Comparison of ENCODE assay signal across 8 cellular contexts in genomic region chr3:194070634-194071409, GRCh38.
A peak's percentile ranks its signal among the peaks of the same experiment; 100 is the strongest.
DNase-seq lines count a peak whose midpoint lies in the region; ATAC-seq lines count a peak whose summit lies in the region.

No MANE protein-coding gene starts in this region.

- ATAC-seq in GM18502 (IDR thresholded peaks at IDR 0.05; ENCODE audit: poor library complexity, unreplicated experiment): peak; percentile 94
- ATAC-seq in HG02885 (IDR thresholded peaks at IDR 0.05; ENCODE audit: poor library complexity, unreplicated experiment): peak; percentile 95
- peak; percentile 84 to 86 for ATAC-seq in activated CD4-positive, CD25-positive, alpha-beta regulatory T cell treated with anti-CD3 and anti-CD28 coated beads, Interleukin-2, amount 50 U/mL, for 24 hours

- peak; percentile 92 for DNase-seq in 8988T
- DNase-seq in NCI-H1694 treated with DMSO at 0.1 percent for 48 hours (lab: John Stamatoyannopoulos, UW): peak; percentile 76
- DNase-seq in left kidney (ENCODE audit: low read depth, low spot score): peak; percentile 96
- DNase-seq in stimulated activated CD4-positive, alpha-beta T cell treated with anti-CD3 and anti-CD28 coated beads, Interleukin-1b, Interleukin-23, amount 100 ng/mL, for 4 hours (ENCODE audit: low read depth in 2 of 2): peak; percentile 51 to 58

- peak overlapping the region; percentile 62 for H3K27ac ChIP-seq in cingulate gyrus (ENCODE audit: low read depth, low read length)

Comparison
In these comparisons a context has a peak if more than half of its experiments do, and no peak if none do; other contexts are left out.
1. Peak in every context shown above with its lines: DNase-seq, ATAC-seq and H3K27ac ChIP-seq.